8 cellular contexts compared by ENCODE assay signal in the genomic region with DNA sequence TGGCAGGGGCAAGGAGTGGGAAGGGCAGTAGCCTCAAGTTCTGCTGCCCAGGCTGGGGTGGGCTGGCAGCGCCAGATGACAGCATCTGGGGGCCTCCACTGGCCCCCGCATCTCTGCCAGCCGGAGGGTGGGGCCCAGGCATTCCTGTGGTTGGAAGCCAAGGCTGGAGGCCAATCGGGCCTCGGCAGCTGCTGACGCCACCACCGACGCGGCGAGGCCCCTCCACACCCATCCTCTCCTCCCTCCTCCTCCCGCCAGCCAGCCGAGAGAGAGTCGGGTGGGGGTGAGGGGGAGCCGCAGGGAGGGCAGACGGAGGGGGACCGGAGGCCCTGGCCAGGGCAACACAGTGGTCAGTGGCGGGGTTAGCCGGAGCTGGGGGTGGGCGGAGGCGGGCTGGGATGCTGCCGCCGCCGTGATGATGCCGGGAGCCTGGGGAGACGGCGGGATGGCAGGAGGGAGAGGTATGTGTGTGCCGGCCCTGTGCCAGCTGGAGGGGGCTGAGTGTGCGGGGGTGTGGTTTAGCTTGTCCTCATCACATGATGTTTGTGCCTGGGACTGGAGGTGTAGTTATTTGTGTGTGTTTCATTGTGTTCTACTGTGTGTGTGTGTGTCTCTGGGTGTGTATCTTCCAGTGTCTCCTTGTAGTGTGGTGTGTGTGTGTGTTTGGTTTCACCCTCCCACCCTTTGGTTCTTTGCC. TPM values are rescaled to one million over a fixed set of nuclear protein-coding genes. Genes with fewer than 3 reads are reported as not detected.
A peak's percentile ranks its signal among the peaks of the same experiment; 100 is the strongest.
DNase-seq lines count a peak whose midpoint lies in the region; ATAC-seq and TF ChIP-seq lines count a peak whose summit lies in the region.

No MANE protein-coding gene starts in this region.

- H3K27ac ChIP-seq in gastrocnemius medialis: peak overlapping the region; percentile 85 to 91 (median 87)

- H3K4me1 ChIP-seq in gastrocnemius medialis: peaks cover 37 to 41% of the 10 kb centered on the region in 2 donors

- TF ChIP-seq CTCF in astrocyte of the cerebellum (IDR thresholded peaks at IDR 0.05; ENCODE audit: low read depth, low read length, missing control alignments): no peak
- TF ChIP-seq CTCF in gastrocnemius medialis (IDR thresholded peaks at IDR 0.05 in 4 of 5, conservative IDR thresholded peaks at IDR 0.05 in 1 of 5): no peak

- TF ChIP-seq POLR2A in gastrocnemius medialis (IDR thresholded peaks at IDR 0.05): peak; percentile 37 to 53

- no peaks in the 10 kb centered on the region for H3K9me3 ChIP-seq in gastrocnemius medialis

- DNase-seq in NCI-H1092 treated with DMSO at 0.1 percent for 48 hours (lab: John Stamatoyannopoulos, UW) (peak; percentile 22), NCI-H1092 (lab: John Stamatoyannopoulos, UW) (no peak), astrocyte of the cerebellum (ENCODE audit: low read depth) (peak; percentile 83), hepatic stellate cell (ENCODE audit: low spot score) (peak; percentile 97), gastrocnemius medialis (peak; percentile 55 to 75), KG1 (lab: John Stamatoyannopoulos, UW) (no peak), NAMALWA (ENCODE audit: low spot score) (no peak)
- DNase-seq in NK-92 treated with Interleukin-12 subunit alpha and Interleukin-12 subunit beta, amount 100 ng/mL, for 24 hours (lab: John Stamatoyannopoulos, UW): no peak

- H3K4me3 ChIP-seq in astrocyte of the cerebellum (ENCODE audit: low read depth, low read length) (peak overlapping the region; percentile 56), gastrocnemius medialis (peak overlapping the region; percentile 46 to 59 (median 50))

- intact Hi-C loops in gastrocnemius medialis (cut with DNase I; ENCODE audit: low total_unique reads): no loop called here

- H3K36me3 ChIP-seq in gastrocnemius medialis: peaks cover 0 to 28% of the 10 kb centered on the region in 2 donors

- in situ Hi-C loops in astrocyte of the cerebellum (cut with HindIII; ENCODE audit: low sequenced_read_pairs) (no loop called here), gastrocnemius medialis (cut with MboI; ENCODE audit: low sequenced_read_pairs in 4 of 4) (no loop called here)

- ATAC-seq in gastrocnemius medialis: peak; percentile 66 to 73

- H3K27me3 ChIP-seq in gastrocnemius medialis: no peaks in the 10 kb centered on the region

RNA-seq across cellular contexts. Expression of gene ARHGAP23, which starts 36.6 kb away (rescaled TPM):
- total RNA-seq in gastrocnemius medialis: 10 to 100 TPM in 3 of 4 donors, 1 to 10 TPM in 1; 8.0 to 22.7 (median 12.1) TPM

Comparison
In these comparisons a context has a peak if more than half of its experiments do, and no peak if none do; other contexts are left out.
1. DNase-seq: peak in NCI-H1092 treated with DMSO at 0.1 percent for 48 hours (single experiment), astrocyte of the cerebellum (single experiment), hepatic stellate cell (single experiment) and gastrocnemius medialis (2 of 2); none in NCI-H1092 (single experiment), KG1 (single experiment), NK-92 treated with Interleukin-12 subunit alpha and Interleukin-12 subunit beta, amount 100 ng/mL, for 24 hours (single experiment) and NAMALWA (single experiment).